ENCODE assay signal across 21 cellular contexts in the genomic region with DNA sequence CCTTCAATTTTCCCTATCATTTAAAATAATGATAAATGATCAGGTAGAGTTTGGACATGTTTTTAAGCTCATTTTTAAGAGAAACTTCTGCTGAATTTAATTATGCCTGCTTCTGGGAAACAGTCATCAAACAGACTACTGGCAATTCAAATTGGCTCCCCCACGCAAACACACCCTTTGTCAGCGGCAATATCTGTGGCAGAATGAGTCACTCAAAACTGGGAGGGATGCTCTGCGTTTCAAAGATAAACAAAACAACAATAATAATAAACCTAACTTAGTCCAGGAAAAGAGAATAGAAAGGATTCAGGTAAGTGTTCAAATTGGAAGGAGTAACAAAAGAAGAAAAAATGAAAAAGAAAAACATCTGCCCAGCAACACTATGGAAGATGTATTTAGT.
"Had no signal": no experiment of that assay in that cellular context is flagged by ENCODE, and none has a peak within 500 bp of the region (broad histone marks: within the 10 kb centered on the region; RNA-seq: fewer than 3 reads in every experiment).

No MANE protein-coding gene starts in this region.

- FAIRE-seq: colon, endothelial cell of umbilical vein had no signal

- H3K36me3 ChIP-seq: heart left ventricle, neutrophil, right lobe of liver, spleen, transverse colon had no signal

- ATAC-seq: heart left ventricle; left colon; left ventricle myocardium superior; naive thymus-derived CD4-positive, alpha-beta T cell; psoas muscle; right lobe of liver; stimulated activated memory B cell treated with anti-CD40 and anti-IgM and Interleukin-4, amounts not matched to agents 10 μg/mL and 1 μg/mL and 100 μg/mL, for 72 hours had no signal

- H3K4me3 ChIP-seq: heart left ventricle, lung, psoas muscle, right lobe of liver, spleen, testis, transverse colon had no signal

- H3K27ac ChIP-seq: heart left ventricle, neutrophil, psoas muscle, right lobe of liver, spleen, testis, transverse colon had no signal

- H3K4me1 ChIP-seq: heart left ventricle, psoas muscle, right lobe of liver, spleen, testis, transverse colon had no signal

- H3K27me3 ChIP-seq: neutrophil, right lobe of liver, testis, transverse colon had no signal

- DNase-seq: foreskin melanocyte; heart left ventricle; hippocampal formation; left colon; left ventricle myocardium superior; naive thymus-derived CD4-positive, alpha-beta T cell; nephron progenitor cell; psoas muscle; retina; right lobe of liver; spleen; stimulated activated CD4-positive, alpha-beta T cell treated with anti-CD3 and anti-CD28 coated beads, Interleukin-15, amount 100 ng/mL, for 24 hours; stimulated activated CD4-positive, alpha-beta T cell treated with anti-CD3 and anti-CD28 coated beads, Interleukin-1b, Interleukin-23, amount 100 ng/mL, for 48 hours; stimulated activated CD4-positive, alpha-beta T cell treated with anti-CD3 and anti-CD28 coated beads, Interleukin-4, amount 100 ng/mL, for 24 hours; testis; transverse colon had no signal

- H3K9me3 ChIP-seq: heart left ventricle, neutrophil, psoas muscle, right lobe of liver, testis, transverse colon had no signal
